In genomic region chr2:178479275-178479616, GRCh38 we compare ENCODE assay signal across 8 cellular contexts. TPM values are rescaled to one million over a fixed set of nuclear protein-coding genes. Genes with fewer than 3 reads are reported as not detected.
DNase-seq lines count a peak whose midpoint lies in the region; ATAC-seq, FAIRE-seq and TF ChIP-seq lines count a peak whose summit lies in the region.

No MANE protein-coding gene starts in this region.

- CTCF ChIA-PET in GM12878 (lab: Yijun Ruan, JAX), result interaction anchor here (0.9 to 1.8 kb wide), 6 partner anchors 17 to 221 kb away, joined by 3 to 10 read pairs (median 4); no protein-coding TSS in a partner anchor

- no peak for TF ChIP-seq RAD21 in GM12878 (IDR thresholded peaks at IDR 0.05; ENCODE audit: insufficient read depth, low read depth, low read length)

- peak overlapping the region; percentile 97 for H3K4me2 ChIP-seq in GM12878 (ENCODE audit: control insufficient read depth, insufficient read depth)

- H3K4me1 ChIP-seq in left ventricle myocardium inferior (peaks cover 70% of the 10 kb centered on the region), GM12878 (ENCODE audit: control insufficient read depth, insufficient read depth, low read length) (peaks cover 7% of the 10 kb centered on the region; the same call in 1 of the 2 replicates), mesodermal cell (ENCODE audit: control insufficient read depth, insufficient read depth, low read length, poor library complexity, severe bottlenecking) (peaks cover 10% of the 10 kb centered on the region), uterus (peaks cover 7 to 8% of the 10 kb centered on the region in 2 donors)

- H3K9me3 ChIP-seq in left ventricle myocardium inferior (replicated peaks) (no peaks in the 10 kb centered on the region), GM12878 (replicated peaks; ENCODE audit: control insufficient read depth, insufficient read depth, low read length) (no peaks in the 10 kb centered on the region), mesodermal cell (ENCODE audit: control insufficient read depth, low read length) (no peaks in the 10 kb centered on the region), uterus (no peaks in the 10 kb centered on the region)

- ATAC-seq in left cardiac atrium (no peak), GM12878 (no peak)

- FAIRE-seq in GM12878 (lab: Jason Lieb, UNC), result no peak

- SMC1A ChIA-PET in GM12878 (lab: Charles Lee; ENCODE audit: uncharacterized antibody, unreplicated experiment), result interaction anchor here (1.0 kb wide), 2 partner anchors 49 to 51 kb away, joined by 3 read pairs; no protein-coding TSS in a partner anchor

- RAD21 ChIA-PET in GM12878 (lab: Charles Lee; ENCODE audit: unreplicated experiment), result interaction anchor here (1.6 kb wide), 1 partner anchor 49 kb away, joined by 8 read pairs; no protein-coding TSS in a partner anchor

- TF ChIP-seq EP300 in GM12878 (IDR thresholded peaks at IDR 0.05; ENCODE audit: borderline replicate concordance in 1 of 2, control insufficient read depth in 1 of 2, low read depth in 2 of 2, low read length in 2 of 2), result no peak

- DNase-seq in left ventricle myocardium inferior (no peak), left cardiac atrium (no peak), GM12878 (ENCODE audit: low read depth, low spot score) (no peak), uterus (no peak), retina (no peak), SHP77 (lab: John Stamatoyannopoulos, UW) (no peak)
- DNase-seq in stimulated activated CD4-positive, alpha-beta T cell treated with anti-CD3 and anti-CD28 coated beads, Interleukin-4, amount 100 ng/mL, for 4 hours, result no peak

- intact Hi-C loops in left ventricle myocardium inferior (cut with micrococcal nuclease), result no loop called here
- intact Hi-C loops in left cardiac atrium (cut with DNase I), result loop anchor here in 1 of 2 donors (2.0 kb wide), 1 partner anchor 28 kb away; the partner anchor contains the start of genes PJVK and PRKRA
- intact Hi-C loops in GM12878 (cut with micrococcal nuclease; ENCODE audit: unreplicated experiment), result loop anchor here (1.0 to 10.0 kb wide), 3 partner anchors 44 to 436 kb away; no protein-coding TSS in a partner anchor
- intact Hi-C loops in uterus (cut with DNase I; ENCODE audit: low total_unique reads), result no loop called here

- H3K4me3 ChIP-seq in left ventricle myocardium inferior, result peak overlapping the region; percentile 83
- H3K4me3 ChIP-seq in GM12878, result peak overlapping the region; percentile 99; the same call in 1 of the 2 replicates
- peak overlapping the region; percentile 67 for H3K4me3 ChIP-seq in mesodermal cell (ENCODE audit: extremely low read depth, insufficient read depth, low read length, poor library complexity, severe bottlenecking)
- H3K4me3 ChIP-seq in uterus, result peak overlapping the region; percentile 68

- no peaks in the 10 kb centered on the region for H3K27me3 ChIP-seq in left ventricle myocardium inferior (ENCODE audit: low read depth)
- H3K27me3 ChIP-seq in GM12878 (replicated peaks in 1 of 2; ENCODE audit: control insufficient read depth in 2 of 2, insufficient read depth in 2 of 2, low read length in 1 of 2), result no peaks in the 10 kb centered on the region
- H3K27me3 ChIP-seq in uterus, result no peaks in the 10 kb centered on the region

- H3K27ac ChIP-seq in left ventricle myocardium inferior (replicated peaks) (peak overlapping the region; percentile 90), GM12878 (ENCODE audit: control insufficient read depth, insufficient read depth) (no peak overlapping the region; the same call in 1 of the 2 replicates), mesodermal cell (ENCODE audit: low read depth, low read length, severe bottlenecking) (peak overlapping the region; percentile 96), uterus (peak overlapping the region; percentile 93 to 99)

- no TSS peak for BruUV-seq in GM12878 (replicated peaks; lab: Mats Ljungman, UMichigan)

- H2AFZ ChIP-seq in GM12878 (ENCODE audit: control insufficient read depth, low read depth, low read length), result peak overlapping the region; percentile 98

- no peak for TF ChIP-seq CTCF in left ventricle myocardium inferior (IDR thresholded peaks at IDR 0.05; ENCODE audit: borderline replicate concordance)
- TF ChIP-seq CTCF in GM12878 (IDR thresholded peaks at IDR 0.05 in 2 of 3, conservative IDR thresholded peaks at IDR 0.05 in 1 of 3; ENCODE audit: control insufficient read depth in 2 of 3, extremely low read depth in 1 of 3, insufficient read depth in 1 of 3, low read depth in 3 of 3, low read length in 3 of 3), result no peak
- TF ChIP-seq CTCF in uterus (IDR thresholded peaks at IDR 0.05), result no peak

- in situ Hi-C loops in GM12878 (cut with MboI), result no loop called here

- H3K79me2 ChIP-seq in GM12878 (ENCODE audit: control insufficient read depth, insufficient read depth, low read length), result peaks cover 39% of the 10 kb centered on the region

- no peaks in the 10 kb centered on the region for H4K20me1 ChIP-seq in GM12878 (ENCODE audit: control insufficient read depth, insufficient read depth)

- POLR2A ChIA-PET in GM12878 (lab: Charles Lee), result interaction anchor here (0.7 kb wide), 1 partner anchor 17 kb away, joined by 7 read pairs; no protein-coding TSS in a partner anchor

- 26% methylated on average over 4 of the region's 4 CpGs for WGBS in GM12878 (ENCODE audit: insufficient coverage, insufficient replicate concordance, low lambda C conversion rate, missing lambda C conversion rate)
- 78 to 82% methylated on average over 2 to 4 of the region's 4 CpGs for WGBS in mesodermal cell (ENCODE audit: insufficient coverage in 2 of 2), 2 experiments

- TF ChIP-seq POLR2A in GM12878 (IDR thresholded peaks at IDR 0.05; ENCODE audit: low read depth, low read length), result no peak
- no peak for TF ChIP-seq POLR2A in uterus (IDR thresholded peaks at IDR 0.05)

- peak overlapping the region; percentile 94; the same call in 1 of the 2 replicates for H3K9ac ChIP-seq in GM12878 (ENCODE audit: control insufficient read depth, insufficient read depth, low read length)

- H3K36me3 ChIP-seq in left ventricle myocardium inferior (no peaks in the 10 kb centered on the region), GM12878 (ENCODE audit: control insufficient read depth in 2 of 2, insufficient read depth in 2 of 2, low read length in 1 of 2) (no peaks in the 10 kb centered on the region), mesodermal cell (ENCODE audit: control insufficient read depth, insufficient read depth, low read length) (no peaks in the 10 kb centered on the region), uterus (no peaks in the 10 kb centered on the region)

RNA-seq across cellular contexts. Expression of gene FKBP7, which starts 0.8 kb away (rescaled TPM):
- 10.8 TPM for total RNA-seq in left ventricle myocardium inferior
- 10 to 100 TPM; 12.7 to 13.5 TPM for total RNA-seq in left cardiac atrium
- 5.1 and 5.2 TPM in 2 replicates for total RNA-seq in GM12878 (2013; cell fraction: nucleolus; rRNA removed)
- total RNA-seq in GM12878 (2014; rRNA removed), result 7.8 and 10.2 TPM in 2 replicates
- 9.6 and 10.5 TPM in 2 replicates for total RNA-seq in GM12878 (2014; rRNA removed; fragmentation: Illumina TruSeq; extraction: Trizol)
- total RNA-seq in GM12878 (2021), result 5.6 and 6.4 TPM in 2 replicates
- 4.9 TPM for polyA plus RNA-seq in GM12878 (2011; ENCODE audit: low read depth)
- 6.3 and 8.1 TPM in 2 replicates for polyA plus RNA-seq in GM12878 (2011; rRNA removed)
- polyA plus RNA-seq in GM12878 (2011; cell fraction: cytosol; rRNA removed), result 2.8 TPM in 2 replicates
- 2.4 and 2.9 TPM in 2 replicates for polyA plus RNA-seq in GM12878 (2011; cell fraction: nucleus; rRNA removed)
- polyA plus RNA-seq in GM12878 (2012), result 3.6 and 4.4 TPM in 2 replicates
- 15.2 and 17.0 TPM in 2 replicates for polyA plus RNA-seq in GM12878 (2014; fragmentation: Illumina TruSeq; extraction: Trizol)
- polyA plus RNA-seq in GM12878 (2014; fragmentation: Nextera tagmentation; extraction: Ambion mirVana), result 10 to 100 TPM; 16.6 to 16.7 TPM
- polyA plus RNA-seq in GM12878 (2014; rRNA removed), result 9.8 and 11.3 TPM in 2 replicates
- polyA plus RNA-seq in GM12878 (2016; fragmentation: Nextera tagmentation; extraction: Ambion mirVana), result 10 to 100 TPM; 13.7 to 14.7 TPM
- 1.1 and 1.8 TPM in 2 replicates for polyA minus RNA-seq in GM12878 (2011; rRNA and poly(A)+ RNA removed)
- 0.94 and 2.8 TPM in 2 replicates for polyA minus RNA-seq in GM12878 (2011; cell fraction: cytosol; rRNA and poly(A)+ RNA removed)
- polyA minus RNA-seq in GM12878 (2011; cell fraction: nucleus; rRNA and poly(A)+ RNA removed), result 3.9 and 5.0 TPM in 2 replicates
- polyA plus RNA-seq in mesodermal cell (2013, experiment 1 of 2), result 60.5 TPM
- polyA plus RNA-seq in mesodermal cell (2013, experiment 2 of 2), result 67.5 TPM
- total RNA-seq in uterus, result 10 to 100 TPM in 3 of 4 donors, 1 to 10 TPM in 1; 5.4 to 87.2 (median 27.0) TPM

RNA-seq across cellular contexts. Expression of gene PLEKHA3, which starts 1.0 kb away (rescaled TPM):
- total RNA-seq in left ventricle myocardium inferior (41.4 TPM), left cardiac atrium (10 to 100 TPM; 34.0 to 54.1 TPM), GM12878 (2014; rRNA removed) (3.8 and 3.9 TPM in 2 replicates), GM12878 (2014; rRNA removed; fragmentation: Illumina TruSeq; extraction: Trizol) (7.1 and 7.3 TPM in 2 replicates), GM12878 (2021) (13.3 and 15.3 TPM in 2 replicates), uterus (10 to 100 TPM in 3 of 4 donors, 1 to 10 TPM in 1; 9.1 to 45.5 (median 14.2) TPM)
- total RNA-seq in GM12878 (2013; cell fraction: nucleolus; rRNA removed), result 9.8 and 12.6 TPM in 2 replicates
- 1.3 TPM for polyA plus RNA-seq in GM12878 (2011; ENCODE audit: low read depth)
- polyA plus RNA-seq in GM12878 (2011; rRNA removed) (21.1 and 34.0 TPM in 2 replicates), GM12878 (2014; fragmentation: Illumina TruSeq; extraction: Trizol) (7.2 and 7.3 TPM in 2 replicates), GM12878 (2014; fragmentation: Nextera tagmentation; extraction: Ambion mirVana) (1 to 10 TPM; 1.4 to 2.0 TPM), GM12878 (2014; rRNA removed) (5.4 and 7.6 TPM in 2 replicates), GM12878 (2016; fragmentation: Nextera tagmentation; extraction: Ambion mirVana) (10 to 100 TPM; 10.3 to 10.6 TPM)
- polyA plus RNA-seq in GM12878 (2011; cell fraction: cytosol; rRNA removed), result 3.0 and 3.4 TPM in 2 replicates
- polyA plus RNA-seq in GM12878 (2011; cell fraction: nucleus; rRNA removed), result 3.9 and 5.8 TPM in 2 replicates
- polyA plus RNA-seq in GM12878 (2012), result 4.5 and 6.7 TPM in 2 replicates
- 4.4 and 7.1 TPM in 2 replicates for polyA minus RNA-seq in GM12878 (2011; rRNA and poly(A)+ RNA removed)
- polyA minus RNA-seq in GM12878 (2011; cell fraction: cytosol; rRNA and poly(A)+ RNA removed), result 2.9 and 7.5 TPM in 2 replicates
- 5.0 and 8.4 TPM in 2 replicates for polyA minus RNA-seq in GM12878 (2011; cell fraction: nucleus; rRNA and poly(A)+ RNA removed)
- 16.4 TPM for polyA plus RNA-seq in mesodermal cell (2013, experiment 1 of 2)
- polyA plus RNA-seq in mesodermal cell (2013, experiment 2 of 2), result 12.3 TPM

RNA-seq across cellular contexts. Expression of gene PJVK, which starts 28.1 kb away (rescaled TPM):
- 0.91 TPM for total RNA-seq in left ventricle myocardium inferior
- total RNA-seq in left cardiac atrium, result 1 to 10 TPM; 1.2 to 1.4 TPM
- 8.4 and 8.6 TPM in 2 replicates for total RNA-seq in GM12878 (2013; cell fraction: nucleolus; rRNA removed)
- total RNA-seq in GM12878 (2014; rRNA removed), result 3.4 and 4.4 TPM in 2 replicates
- 4.3 TPM in 2 replicates for total RNA-seq in GM12878 (2014; rRNA removed; fragmentation: Illumina TruSeq; extraction: Trizol)
- 2.9 and 3.1 TPM in 2 replicates for total RNA-seq in GM12878 (2021)
- polyA plus RNA-seq in GM12878 (2011; ENCODE audit: low read depth), result 3.6 TPM
- polyA plus RNA-seq in GM12878 (2011; rRNA removed), result 6.2 and 9.5 TPM in 2 replicates
- 2.1 and 2.4 TPM in 2 replicates for polyA plus RNA-seq in GM12878 (2011; cell fraction: cytosol; rRNA removed)
- polyA plus RNA-seq in GM12878 (2011; cell fraction: nucleus; rRNA removed), result 8.5 and 9.4 TPM in 2 replicates
- 4.7 and 6.7 TPM in 2 replicates for polyA plus RNA-seq in GM12878 (2012)
- 6.4 and 7.4 TPM in 2 replicates for polyA plus RNA-seq in GM12878 (2014; fragmentation: Illumina TruSeq; extraction: Trizol)
- 1 to 10 TPM; 2.1 to 3.0 TPM for polyA plus RNA-seq in GM12878 (2014; fragmentation: Nextera tagmentation; extraction: Ambion mirVana)
- polyA plus RNA-seq in GM12878 (2014; rRNA removed), result 4.0 and 6.8 TPM in 2 replicates
- polyA plus RNA-seq in GM12878 (2016; fragmentation: Nextera tagmentation; extraction: Ambion mirVana), result 1 to 10 TPM; 1.8 to 2.6 TPM
- 1.6 and 1.7 TPM in 2 replicates for polyA minus RNA-seq in GM12878 (2011; rRNA and poly(A)+ RNA removed)
- 1.1 and 1.4 TPM in 2 replicates for polyA minus RNA-seq in GM12878 (2011; cell fraction: cytosol; rRNA and poly(A)+ RNA removed)
- polyA minus RNA-seq in GM12878 (2011; cell fraction: nucleus; rRNA and poly(A)+ RNA removed), result 3.1 and 5.6 TPM in 2 replicates
- polyA plus RNA-seq in mesodermal cell (2013, experiment 1 of 2), result 3.1 TPM
- polyA plus RNA-seq in mesodermal cell (2013, experiment 2 of 2), result 2.4 TPM
- total RNA-seq in uterus, result 1 to 10 TPM in 3 of 4 donors, not detected in 1; 3.8 to 9.4 (median 7.5) TPM

RNA-seq across cellular contexts. Expression of gene PRKRA, which starts 28.3 kb away (rescaled TPM):
- total RNA-seq in left ventricle myocardium inferior (48.7 TPM), left cardiac atrium (10 to 100 TPM; 32.1 to 44.3 TPM), GM12878 (2014; rRNA removed) (70.1 and 74.5 TPM in 2 replicates), GM12878 (2014; rRNA removed; fragmentation: Illumina TruSeq; extraction: Trizol) (49.5 and 50.1 TPM in 2 replicates), GM12878 (2021) (46.8 and 49.1 TPM in 2 replicates), uterus (100 to 1,000 TPM in 1 of 4 donors, 10 to 100 TPM in 3; 42.1 to 132 (median 68.8) TPM)
- total RNA-seq in GM12878 (2013; cell fraction: nucleolus; rRNA removed), result 99.5 and 101 TPM in 2 replicates
- 27.2 TPM for polyA plus RNA-seq in GM12878 (2011; ENCODE audit: low read depth)
- polyA plus RNA-seq in GM12878 (2011; rRNA removed) (65.7 and 80.6 TPM in 2 replicates), GM12878 (2014; fragmentation: Illumina TruSeq; extraction: Trizol) (48.2 and 68.4 TPM in 2 replicates), GM12878 (2014; fragmentation: Nextera tagmentation; extraction: Ambion mirVana) (10 to 100 TPM; 19.1 to 25.1 TPM), GM12878 (2014; rRNA removed) (53.8 and 59.3 TPM in 2 replicates), GM12878 (2016; fragmentation: Nextera tagmentation; extraction: Ambion mirVana) (10 to 100 TPM; 71.1 to 75.6 TPM)
- 40.1 and 59.0 TPM in 2 replicates for polyA plus RNA-seq in GM12878 (2011; cell fraction: cytosol; rRNA removed)
- 47.4 and 47.8 TPM in 2 replicates for polyA plus RNA-seq in GM12878 (2011; cell fraction: nucleus; rRNA removed)
- 45.5 and 50.4 TPM in 2 replicates for polyA plus RNA-seq in GM12878 (2012)
- 43.6 and 62.9 TPM in 2 replicates for polyA minus RNA-seq in GM12878 (2011; rRNA and poly(A)+ RNA removed)
- polyA minus RNA-seq in GM12878 (2011; cell fraction: cytosol; rRNA and poly(A)+ RNA removed), result 28.7 and 34.7 TPM in 2 replicates
- polyA minus RNA-seq in GM12878 (2011; cell fraction: nucleus; rRNA and poly(A)+ RNA removed), result 68.9 and 87.0 TPM in 2 replicates
- polyA plus RNA-seq in mesodermal cell (2013, experiment 1 of 2), result 62.0 TPM
- polyA plus RNA-seq in mesodermal cell (2013, experiment 2 of 2), result 63.7 TPM
